ENCODE assay signal across 8 cellular contexts in genomic region chr6:41531591-41532582, GRCh38. TPM values are rescaled to one million over a fixed set of nuclear protein-coding genes. Genes with fewer than 3 reads are reported as not detected.
DNase-seq lines count a peak whose midpoint lies in the region; ATAC-seq and TF ChIP-seq lines count a peak whose summit lies in the region.

No MANE protein-coding gene starts in this region.

- H3K27ac ChIP-seq in tibial nerve, result no peak overlapping the region

- peak; percentile 81 for ATAC-seq in HG02623 (IDR thresholded peaks at IDR 0.05; ENCODE audit: unreplicated experiment)
- ATAC-seq in activated T-cell treated with anti-CD3 and anti-CD28 coated beads, Interleukin-2, amount 50 U/mL, for 4 hours, result peak; percentile 86 to 89

- 19% methylated on average over 22 of the region's 22 CpGs for WGBS in tibial nerve, 2 donors

- H3K4me3 Mint-ChIP-seq in activated T-cell treated with anti-CD3 and anti-CD28 coated beads, Interleukin-2, amount 50 U/mL, for 4 hours, result peak overlapping the region; percentile 81

- H3K27me3 ChIP-seq in tibial nerve, result no peaks in the 10 kb centered on the region

- H3K9me3 Mint-ChIP-seq in activated T-cell treated with anti-CD3 and anti-CD28 coated beads, Interleukin-2, amount 50 U/mL, for 4 hours, result no peaks in the 10 kb centered on the region

- TF ChIP-seq EP300 in tibial nerve (IDR thresholded peaks at IDR 0.05), result no peak

- peak overlapping the region in 2 of 4 donors; percentile 4 to 15 for H3K4me3 ChIP-seq in tibial nerve

- TF ChIP-seq POLR2A in tibial nerve (IDR thresholded peaks at IDR 0.05), result no peak

- TF ChIP-seq CTCF in tibial nerve (IDR thresholded peaks at IDR 0.05), result no peak

- no peaks in the 10 kb centered on the region for H3K9me3 ChIP-seq in tibial nerve

- peaks cover 0 to 35% (median 12%) of the 10 kb centered on the region in 4 donors for H3K4me1 ChIP-seq in tibial nerve

- H3K4me1 Mint-ChIP-seq in activated T-cell treated with anti-CD3 and anti-CD28 coated beads, Interleukin-2, amount 50 U/mL, for 4 hours (ENCODE audit: low read depth), result peaks cover 35% of the 10 kb centered on the region

- DNase-seq in NCI-H82 (lab: John Stamatoyannopoulos, UW) (peak; percentile 48), NCI-H82 treated with DMSO at 0.1 percent for 48 hours (lab: John Stamatoyannopoulos, UW; ENCODE audit: unreplicated experiment) (no peak), NCI-H2171 treated with DMSO at 0.1 percent for 48 hours (lab: John Stamatoyannopoulos, UW) (peak; percentile 86), kidney tubule cell (ENCODE audit: low spot score) (peak; percentile 26), tibial nerve (ENCODE audit: low spot score in 2 of 2) (no peak)
- peak; percentile 64 for DNase-seq in activated T-cell treated with anti-CD3 and anti-CD28 coated beads, Interleukin-2, amount 50 U/mL, for 4 hours
- peak in 4 of 6 experiments; percentile 15 to 63 (median 32) for DNase-seq in stimulated activated naive CD4-positive, alpha-beta T cell (lab: John Stamatoyannopoulos, UW)

- no peaks in the 10 kb centered on the region for H3K36me3 ChIP-seq in tibial nerve

- no peaks in the 10 kb centered on the region for H3K36me3 Mint-ChIP-seq in activated T-cell treated with anti-CD3 and anti-CD28 coated beads, Interleukin-2, amount 50 U/mL, for 4 hours (ENCODE audit: insufficient read depth)

- H3K27me3 Mint-ChIP-seq in activated T-cell treated with anti-CD3 and anti-CD28 coated beads, Interleukin-2, amount 50 U/mL, for 4 hours (ENCODE audit: low read depth), result peaks cover 6% of the 10 kb centered on the region

RNA-seq across cellular contexts. Expression of gene FOXP4, which starts 14.3 kb away (rescaled TPM):
- 10 to 100 TPM; 23.0 to 38.6 (median 28.2) TPM for total RNA-seq in activated T-cell treated with anti-CD3 and anti-CD28 coated beads, Interleukin-2, amount 50 U/mL, for 4 hours
- 10 to 100 TPM; 11.1 to 16.2 (median 14.7) TPM for total RNA-seq in tibial nerve

Comparison
In these comparisons a context has a peak if more than half of its experiments do, and no peak if none do; other contexts are left out.
1. DNase-seq: peak in NCI-H82 (single experiment), NCI-H2171 treated with DMSO at 0.1 percent for 48 hours (single experiment), activated T-cell treated with anti-CD3 and anti-CD28 coated beads, Interleukin-2, amount 50 U/mL, for 4 hours (single experiment), kidney tubule cell (single experiment) and stimulated activated naive CD4-positive, alpha-beta T cell (4 of 6); none in NCI-H82 treated with DMSO at 0.1 percent for 48 hours (single experiment) and tibial nerve (0 of 2).